ENCODE assay signal across 21 cellular contexts in genomic region chr13:94256671-94257070, GRCh38.
A peak's percentile ranks its signal among the peaks of the same experiment; 100 is the strongest.
DNase-seq lines count a peak whose midpoint lies in the region; ATAC-seq and TF ChIP-seq lines count a peak whose summit lies in the region.
"Had no signal": no experiment of that assay in that cellular context is flagged by ENCODE, and none has a peak within 500 bp of the region (broad histone marks: within the 10 kb centered on the region; RNA-seq: fewer than 3 reads in every experiment).

No MANE protein-coding gene starts in this region.

- no peaks in the 10 kb centered on the region for H3K27me3 Mint-ChIP-seq in activated T-cell treated with anti-CD3 and anti-CD28 coated beads, Interleukin-2, amount 50 U/mL, for 72 hours (ENCODE audit: low read depth)
- H3K27me3 Mint-ChIP-seq in brain: peaks cover 7% of the 10 kb centered on the region

- no peak overlapping the region for H2AK5ac ChIP-seq in neuronal stem cell (ENCODE audit: low read depth, low read length)

- H2BK12ac ChIP-seq in neuronal stem cell (ENCODE audit: low read length): no peak overlapping the region

- H3K4me3 ChIP-seq in neuronal stem cell (ENCODE audit: low read length in 2 of 2) (no peak overlapping the region), smooth muscle cell (no peak overlapping the region), psoas muscle (no peak overlapping the region)
- H3K4me3 ChIP-seq: A549, GM23338 had no signal

- ATAC-seq in activated T-cell treated with anti-CD3 and anti-CD28 coated beads, Interleukin-2, amount 50 U/mL, for 72 hours (replicated peaks in 1 of 2): no peak
- no peak for ATAC-seq in GM21528 (IDR thresholded peaks at IDR 0.05; ENCODE audit: low FRiP score, unreplicated experiment)
- no peak for ATAC-seq in HG03025 (IDR thresholded peaks at IDR 0.05; ENCODE audit: low FRiP score, unreplicated experiment)
- ATAC-seq in psoas muscle: no peak
- ATAC-seq: A549, GM23338, HCT116 had no signal

- peak overlapping the region; percentile 52 for H3K27ac Mint-ChIP-seq in activated T-cell treated with anti-CD3 and anti-CD28 coated beads, Interleukin-2, amount 50 U/mL, for 72 hours
- peak overlapping the region in 3 of 5 experiments; percentile 3 to 54 (median 25) for H3K27ac Mint-ChIP-seq in brain
- H3K27ac Mint-ChIP-seq: CD4-positive, alpha-beta memory T cell; GM23338; H9; HFFc6 had no signal

- no peak overlapping the region for H3K4ac ChIP-seq in neuronal stem cell (ENCODE audit: low read length)

- H3K23ac ChIP-seq in neuronal stem cell (ENCODE audit: low read depth, low read length, poor library complexity): no peak overlapping the region

- no peaks in the 10 kb centered on the region for H4K20me1 ChIP-seq in smooth muscle cell (ENCODE audit: low read depth)

- H3F3A ChIP-seq in smooth muscle cell (ENCODE audit: low read depth): no peaks in the 10 kb centered on the region

- H3K9me3 Mint-ChIP-seq in activated T-cell treated with anti-CD3 and anti-CD28 coated beads, Interleukin-2, amount 50 U/mL, for 72 hours: no peaks in the 10 kb centered on the region
- no peaks in the 10 kb centered on the region for H3K9me3 Mint-ChIP-seq in brain
- H3K9me3 Mint-ChIP-seq: CD4-positive, alpha-beta memory T cell; GM23338; H9; HFFc6 had no signal

- H3K36me3 ChIP-seq in neuronal stem cell (replicated peaks in 1 of 2; ENCODE audit: control insufficient read depth in 2 of 2, insufficient read depth in 2 of 2, low read length in 2 of 2) (no peaks in the 10 kb centered on the region), smooth muscle cell (ENCODE audit: low read depth) (no peaks in the 10 kb centered on the region), psoas muscle (ENCODE audit: insufficient read depth in 1 of 2, low read depth in 1 of 2) (no peaks in the 10 kb centered on the region)

- no peak for DNase-seq in activated T-cell treated with anti-CD3 and anti-CD28 coated beads, Interleukin-2, amount 50 U/mL, for 72 hours
- DNase-seq in activated T-cell treated with anti-CD3 and anti-CD28 coated beads, Interleukin-2, amount 50 U/mL, for 48 hours: no peak
- DNase-seq in neuronal stem cell (ENCODE audit: low spot score) (no peak), smooth muscle cell (lab: John Stamatoyannopoulos, UW; ENCODE audit: unreplicated experiment) (no peak), psoas muscle (no peak)
- DNase-seq: 8988T; ACHN; C1 segment of cervical spinal cord; Calu3; CD4-positive, alpha-beta memory T cell; COR-L47; DMS153; DND-41; H9; HFFc6 had no signal

- H3K27ac ChIP-seq in neuronal stem cell (replicated peaks; ENCODE audit: low read length) (no peak overlapping the region), smooth muscle cell (ENCODE audit: low read depth) (no peak overlapping the region), psoas muscle (no peak overlapping the region)
- H3K27ac ChIP-seq: A549 had no signal

- no peaks in the 10 kb centered on the region for H3K36me3 Mint-ChIP-seq in activated T-cell treated with anti-CD3 and anti-CD28 coated beads, Interleukin-2, amount 50 U/mL, for 72 hours (ENCODE audit: insufficient read depth in 2 of 2)
- H3K36me3 Mint-ChIP-seq in brain: no peaks in the 10 kb centered on the region
- H3K36me3 Mint-ChIP-seq: CD4-positive, alpha-beta memory T cell had no signal

- H3K79me1 ChIP-seq in neuronal stem cell (ENCODE audit: low read depth, low read length): no peaks in the 10 kb centered on the region

- no peak overlapping the region for H2BK15ac ChIP-seq in neuronal stem cell (ENCODE audit: low read length)

- H2BK5ac ChIP-seq in neuronal stem cell (ENCODE audit: low read length): no peak overlapping the region

- H3K79me2 ChIP-seq in smooth muscle cell (ENCODE audit: low read depth): no peaks in the 10 kb centered on the region

- WGBS in neuronal stem cell (ENCODE audit: extremely low coverage in 2 of 2, insufficient read length in 2 of 2, insufficient replicate concordance in 1 of 2), 2 donors: no CpG with 5 or more reads among the region's 1 CpG
- WGBS in smooth muscle cell (ENCODE audit: low lambda C conversion rate): 74% methylated on average over 1 of the region's 1 CpG
- WGBS in psoas muscle, 3 donors: 89 to 97% (median 97%) methylated on average over 1 of the region's 1 CpG

- no peaks in the 10 kb centered on the region for H3K4me1 Mint-ChIP-seq in activated T-cell treated with anti-CD3 and anti-CD28 coated beads, Interleukin-2, amount 50 U/mL, for 72 hours (ENCODE audit: low read depth)
- peaks cover 32% of the 10 kb centered on the region for H3K4me1 Mint-ChIP-seq in brain

- no peaks in the 10 kb centered on the region for H3K27me3 ChIP-seq in neuronal stem cell (ENCODE audit: control insufficient read depth in 3 of 3, insufficient read depth in 3 of 3, low read depth in 1 of 3, low read length in 3 of 3)
- H3K27me3 ChIP-seq in smooth muscle cell (ENCODE audit: low read depth): no peaks in the 10 kb centered on the region
- H3K27me3 ChIP-seq in psoas muscle (ENCODE audit: insufficient read depth in 3 of 3, low read length in 2 of 3): no peaks in the 10 kb centered on the region

- H3K4me2 ChIP-seq in neuronal stem cell (ENCODE audit: insufficient read depth, low read length, poor library complexity, severe bottlenecking) (no peak overlapping the region), smooth muscle cell (peak overlapping the region; percentile 20)
- H3K4me2 ChIP-seq: A549, GM23338 had no signal

- H3K9me3 ChIP-seq in neuronal stem cell (replicated peaks in 1 of 2; ENCODE audit: control insufficient read depth in 2 of 2, insufficient read depth in 1 of 2, low read depth in 1 of 2, low read length in 2 of 2) (no peaks in the 10 kb centered on the region), smooth muscle cell (replicated peaks; ENCODE audit: low read depth) (no peaks in the 10 kb centered on the region), psoas muscle (no peaks in the 10 kb centered on the region)
- H3K9me3 ChIP-seq: A549 had no signal

- intact Hi-C loops in psoas muscle (cut with DNase I): no loop called here

- no peak overlapping the region for H3K18ac ChIP-seq in neuronal stem cell (ENCODE audit: low read length)

- H3K4me1 ChIP-seq in neuronal stem cell (ENCODE audit: control insufficient read depth in 2 of 2, insufficient read depth in 1 of 2, low read depth in 1 of 2, low read length in 2 of 2) (peaks cover 2 to 6% of the 10 kb centered on the region in 2 donors), smooth muscle cell (ENCODE audit: low read depth) (no peaks in the 10 kb centered on the region), psoas muscle (no peaks in the 10 kb centered on the region)
- H3K4me1 ChIP-seq: A549 had no signal

- peak overlapping the region; percentile 52 for H2AFZ ChIP-seq in neuronal stem cell (ENCODE audit: low read length)
- no peak overlapping the region for H2AFZ ChIP-seq in smooth muscle cell (ENCODE audit: low read depth)
- H2AFZ ChIP-seq: GM23338 had no signal

- TF ChIP-seq CTCF in brain (conservative IDR thresholded peaks at IDR 0.05) (no peak), smooth muscle cell (IDR thresholded peaks at IDR 0.05; ENCODE audit: borderline replicate concordance, insufficient read depth, poor library complexity, severe bottlenecking) (no peak), psoas muscle (IDR thresholded peaks at IDR 0.05) (no peak)

- no peak overlapping the region for H3K4me3 Mint-ChIP-seq in activated T-cell treated with anti-CD3 and anti-CD28 coated beads, Interleukin-2, amount 50 U/mL, for 72 hours
- H3K4me3 Mint-ChIP-seq in brain: peak overlapping the region in 1 of 5 experiments; percentile 11
- H3K4me3 Mint-ChIP-seq: CD4-positive, alpha-beta memory T cell; GM23338; H9; HFFc6 had no signal

- H3K9ac ChIP-seq in neuronal stem cell (ENCODE audit: low read depth, low read length, poor library complexity) (no peak overlapping the region), smooth muscle cell (ENCODE audit: low read depth) (no peak overlapping the region)

- no peak overlapping the region for H3K14ac ChIP-seq in neuronal stem cell (ENCODE audit: low read length)

- H2BK120ac ChIP-seq in neuronal stem cell (ENCODE audit: low read depth, low read length): no peak overlapping the region

- no peak overlapping the region for H4K91ac ChIP-seq in neuronal stem cell (ENCODE audit: low read depth, low read length, poor library complexity)

- H4K8ac ChIP-seq in neuronal stem cell (ENCODE audit: low read depth, low read length): no peak overlapping the region
